ENCODE assay signal across 1 cellular context in genomic region chr17:57943645-57944044, GRCh38.
TF ChIP-seq lines count a peak whose summit lies in the region.

No MANE protein-coding gene starts in this region.

TF ChIP-seq in IMR-90, 13 proteins besides CTCF, POLR2A, EP300 and RAD21:
- TF ChIP-seq SMC3 (IDR thresholded peaks at IDR 0.05; ENCODE audit: low read depth, low read length) (no peak), USF2 (IDR thresholded peaks at IDR 0.05; ENCODE audit: low read depth, low read length) (no peak), NFE2L2 (IDR thresholded peaks at IDR 0.05; ENCODE audit: low read depth, low read length) (no peak), BHLHE40 (IDR thresholded peaks at IDR 0.05; ENCODE audit: low read depth, low read length) (no peak), RCOR1 (IDR thresholded peaks at IDR 0.05; ENCODE audit: insufficient replicate concordance, low read length) (no peak), CEBPB (IDR thresholded peaks at IDR 0.05; ENCODE audit: low read depth, low read length) (no peak), MAFK (IDR thresholded peaks at IDR 0.05; ENCODE audit: low read depth, low read length) (no peak), FOS (IDR thresholded peaks at IDR 0.05; ENCODE audit: low read depth, low read length) (no peak), MXI1 (IDR thresholded peaks at IDR 0.05; ENCODE audit: borderline replicate concordance, low read depth, low read length) (no peak)
